In the genomic region with DNA sequence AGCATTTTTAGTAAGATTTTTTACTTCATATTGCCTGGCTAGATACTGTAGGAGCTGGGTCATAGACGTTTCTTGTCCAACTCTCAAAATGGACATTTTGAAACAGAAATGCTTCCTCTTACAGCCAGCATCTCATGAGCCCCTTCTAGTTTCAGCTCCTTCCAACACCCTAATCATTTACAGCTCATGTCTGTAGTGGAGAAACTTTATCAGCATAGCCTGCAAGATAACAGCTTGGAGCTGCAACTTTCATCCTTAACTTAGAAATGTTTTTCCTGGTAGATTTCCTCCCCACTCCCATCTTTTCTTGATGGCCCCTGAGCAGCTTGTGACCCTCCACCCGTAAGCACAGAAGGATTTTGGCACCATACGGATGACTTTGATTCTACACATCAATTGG, we compare ENCODE assay signal across 11 cellular contexts.
"Had no signal": no experiment of that assay in that cellular context is flagged by ENCODE, and none has a peak within 500 bp of the region (broad histone marks: within the 10 kb centered on the region; RNA-seq: fewer than 3 reads in every experiment).

No MANE protein-coding gene starts in this region.

- H3K4me1 ChIP-seq: lower lobe of right lung, psoas muscle, suprapubic skin had no signal

- H3K27ac ChIP-seq: body of pancreas, lower lobe of right lung, psoas muscle, suprapubic skin had no signal

- H3K27me3 ChIP-seq: body of pancreas, suprapubic skin had no signal

- H3K9me3 ChIP-seq: body of pancreas, lower lobe of right lung, psoas muscle, suprapubic skin had no signal

- H3K4me3 ChIP-seq: body of pancreas, lower lobe of right lung, psoas muscle, suprapubic skin had no signal

- DNase-seq: activated T-cell treated with anti-CD3 and anti-CD28 coated beads, Interleukin-2, amount 50 U/mL, for 1 hour; body of pancreas; endodermal cell; lower lobe of right lung; natural killer cell; occipital lobe; psoas muscle; stimulated activated CD4-positive, alpha-beta T cell treated with anti-CD3 and anti-CD28 coated beads, Interleukin-12 subunit alpha, Interleukin-12 subunit beta, amount 100 ng/mL, for 4 hours; stimulated activated naive CD4-positive, alpha-beta T cell treated with Interleukin-2 at 50 U/mL for 16 hours; T-helper 1 cell had no signal

- H3K36me3 ChIP-seq: lower lobe of right lung, suprapubic skin had no signal
